Comparison of ENCODE assay signal across 14 cellular contexts in genomic region chr12:114670257-114670955, GRCh38. TPM values are rescaled to one million over a fixed set of nuclear protein-coding genes. Genes with fewer than 3 reads are reported as not detected.
DNase-seq lines count a peak whose midpoint lies in the region; ATAC-seq and TF ChIP-seq lines count a peak whose summit lies in the region.
"Had no signal": no experiment of that assay in that cellular context is flagged by ENCODE, and none has a peak within 500 bp of the region (broad histone marks: within the 10 kb centered on the region; RNA-seq: fewer than 3 reads in every experiment).

No MANE protein-coding gene starts in this region.

- TF ChIP-seq CTCF in HFFc6 (IDR thresholded peaks at IDR 0.05), result no peak
- no peak for TF ChIP-seq CTCF in mammary epithelial cell (conservative IDR thresholded peaks at IDR 0.05 in 1 of 2, IDR thresholded peaks at IDR 0.05 in 1 of 2; ENCODE audit: extremely low read depth in 1 of 2, insufficient read depth in 1 of 2, low read depth in 1 of 2, low read length in 2 of 2)
- no peak for TF ChIP-seq CTCF in type B pancreatic cell (conservative IDR thresholded peaks at IDR 0.05)
- TF ChIP-seq CTCF in gastroesophageal sphincter (IDR thresholded peaks at IDR 0.05), result no peak

- no peaks in the 10 kb centered on the region for H4K20me1 ChIP-seq in mammary epithelial cell (ENCODE audit: insufficient read depth, low read length)

- intact Hi-C loops in mammary epithelial cell (cut with micrococcal nuclease), result no loop called here

- peak overlapping the region; percentile 85 for H3K9ac ChIP-seq in mammary epithelial cell (ENCODE audit: insufficient read depth, low read length)
- H3K9ac ChIP-seq: BLaER1 had no signal

- TF ChIP-seq POLR2A in gastroesophageal sphincter (IDR thresholded peaks at IDR 0.05), result no peak

- H3K36me3 Mint-ChIP-seq in HFFc6 (ENCODE audit: low read depth) (peaks cover 55% of the 10 kb centered on the region), type B pancreatic cell (peaks cover 31% of the 10 kb centered on the region)
- H3K36me3 Mint-ChIP-seq in activated naive CD8-positive, alpha-beta T cell treated with anti-CD3 and anti-CD28 coated beads, Interleukin-2, amount 50 U/mL, for 24 hours (ENCODE audit: low read depth), result no peaks in the 10 kb centered on the region

- H3K36me3 ChIP-seq in mammary epithelial cell (ENCODE audit: insufficient read depth, low read length) (no peaks in the 10 kb centered on the region), mesodermal cell (ENCODE audit: control insufficient read depth, insufficient read depth, low read length) (peaks cover 39% of the 10 kb centered on the region), gastroesophageal sphincter (peaks cover 0 to 38% of the 10 kb centered on the region in 2 donors)

- peaks cover 35% of the 10 kb centered on the region for H3K27me3 Mint-ChIP-seq in HFFc6 (ENCODE audit: insufficient read depth)
- peaks cover 65% of the 10 kb centered on the region for H3K27me3 Mint-ChIP-seq in type B pancreatic cell
- peaks cover 78% of the 10 kb centered on the region for H3K27me3 Mint-ChIP-seq in activated naive CD8-positive, alpha-beta T cell treated with anti-CD3 and anti-CD28 coated beads, Interleukin-2, amount 50 U/mL, for 24 hours

- dilution Hi-C loops in mammary epithelial cell (cut with HindIII; ENCODE audit: low sequenced_read_pairs), result no loop called here

- H3K27ac Mint-ChIP-seq in HFFc6 (peak overlapping the region; percentile 99), type B pancreatic cell (peak overlapping the region; percentile 88)
- no peak overlapping the region for H3K27ac Mint-ChIP-seq in activated naive CD8-positive, alpha-beta T cell treated with anti-CD3 and anti-CD28 coated beads, Interleukin-2, amount 50 U/mL, for 24 hours
- H3K27ac Mint-ChIP-seq: activated T-cell treated with anti-CD3 and anti-CD28 coated beads, Interleukin-2, amount 50 U/mL, for 72 hours had no signal

- TF ChIP-seq EP300 in gastroesophageal sphincter (IDR thresholded peaks at IDR 0.05), result no peak

- H3K4me1 ChIP-seq in mammary epithelial cell (ENCODE audit: insufficient read depth, low read length), result peaks cover 62% of the 10 kb centered on the region
- H3K4me1 ChIP-seq in mesodermal cell (ENCODE audit: control insufficient read depth, insufficient read depth, low read length, poor library complexity, severe bottlenecking), result peaks cover 58% of the 10 kb centered on the region
- peaks cover 0 to 38% (median 4%) of the 10 kb centered on the region in 3 donors for H3K4me1 ChIP-seq in gastroesophageal sphincter

- H3K79me2 ChIP-seq in mammary epithelial cell (ENCODE audit: insufficient read depth, low read length), result peaks cover 63% of the 10 kb centered on the region

- H3K27me3 ChIP-seq in mammary epithelial cell (ENCODE audit: insufficient read depth, low read length) (no peaks in the 10 kb centered on the region), gastroesophageal sphincter (peaks cover 38% of the 10 kb centered on the region)

- H3K27ac ChIP-seq in mammary epithelial cell (ENCODE audit: insufficient read depth, low read depth, low read length) (peak overlapping the region; percentile 82), mesodermal cell (ENCODE audit: low read depth, low read length, severe bottlenecking) (peak overlapping the region; percentile 85), gastroesophageal sphincter (no peak overlapping the region)
- H3K27ac ChIP-seq: BLaER1 had no signal

- peaks cover 85% of the 10 kb centered on the region for H3K4me1 Mint-ChIP-seq in HFFc6 (ENCODE audit: low read depth)
- peaks cover 53% of the 10 kb centered on the region for H3K4me1 Mint-ChIP-seq in type B pancreatic cell (ENCODE audit: unreplicated experiment)
- peaks cover 8% of the 10 kb centered on the region for H3K4me1 Mint-ChIP-seq in activated naive CD8-positive, alpha-beta T cell treated with anti-CD3 and anti-CD28 coated beads, Interleukin-2, amount 50 U/mL, for 24 hours

- WGBS in mammary epithelial cell (ENCODE audit: low coverage, missing lambda C conversion rate), result 0% methylated on average over 3 of the region's 3 CpGs
- WGBS in mesodermal cell (ENCODE audit: insufficient coverage in 2 of 2), 2 experiments, result 0% methylated on average over 1 to 2 of the region's 3 CpGs
- WGBS in gastroesophageal sphincter (ENCODE audit: low coverage in 1 of 2), 2 donors, result 45 to 89% methylated on average over 3 of the region's 3 CpGs

- peak overlapping the region; percentile 99 for H3K4me3 Mint-ChIP-seq in HFFc6
- H3K4me3 Mint-ChIP-seq in type B pancreatic cell, result peak overlapping the region; percentile 88
- no peak overlapping the region for H3K4me3 Mint-ChIP-seq in activated naive CD8-positive, alpha-beta T cell treated with anti-CD3 and anti-CD28 coated beads, Interleukin-2, amount 50 U/mL, for 24 hours
- H3K4me3 Mint-ChIP-seq: activated T-cell treated with anti-CD3 and anti-CD28 coated beads, Interleukin-2, amount 50 U/mL, for 72 hours had no signal

- CTCF ChIA-PET in mammary epithelial cell (lab: Charles Lee; ENCODE audit: low non-redundant PET), result interaction anchor here (0.6 kb wide), 1 partner anchor 1101 kb away, joined by 3 read pairs; no protein-coding TSS in a partner anchor

- no peak for ATAC-seq in gastroesophageal sphincter
- no peak for ATAC-seq in activated naive CD8-positive, alpha-beta T cell treated with anti-CD3 and anti-CD28 coated beads, Interleukin-2, amount 50 U/mL, for 24 hours
- ATAC-seq: activated T-cell treated with anti-CD3 and anti-CD28 coated beads, Interleukin-2, amount 50 U/mL, for 72 hours had no signal

- H3K4me3 ChIP-seq in mammary epithelial cell (replicated peaks in 1 of 3; ENCODE audit: insufficient read depth in 1 of 3, low read depth in 2 of 3, low read length in 3 of 3), result peak overlapping the region in 2 of 3 experiments; percentile 43 to 70
- peak overlapping the region; percentile 33 for H3K4me3 ChIP-seq in mesodermal cell (ENCODE audit: extremely low read depth, insufficient read depth, low read length, poor library complexity, severe bottlenecking)
- no peak overlapping the region for H3K4me3 ChIP-seq in gastroesophageal sphincter
- H3K4me3 ChIP-seq: BLaER1 had no signal

- no peaks in the 10 kb centered on the region for H3K9me3 ChIP-seq in mammary epithelial cell (replicated peaks; ENCODE audit: insufficient read depth, low read length)
- no peaks in the 10 kb centered on the region for H3K9me3 ChIP-seq in mesodermal cell (ENCODE audit: control insufficient read depth, low read length)
- no peaks in the 10 kb centered on the region for H3K9me3 ChIP-seq in gastroesophageal sphincter
- H3K9me3 ChIP-seq: BLaER1 had no signal

- TSS peak; percentile 31 for BruUV-seq in mammary epithelial cell (replicated peaks; lab: Mats Ljungman, UMichigan)

- no peak overlapping the region for H2AFZ ChIP-seq in mammary epithelial cell (ENCODE audit: low read depth, low read length)

- no peaks in the 10 kb centered on the region for H3K9me3 Mint-ChIP-seq in HFFc6
- H3K9me3 Mint-ChIP-seq in type B pancreatic cell, result no peaks in the 10 kb centered on the region
- no peaks in the 10 kb centered on the region for H3K9me3 Mint-ChIP-seq in activated naive CD8-positive, alpha-beta T cell treated with anti-CD3 and anti-CD28 coated beads, Interleukin-2, amount 50 U/mL, for 24 hours
- H3K9me3 Mint-ChIP-seq: activated T-cell treated with anti-CD3 and anti-CD28 coated beads, Interleukin-2, amount 50 U/mL, for 72 hours had no signal

- in situ Hi-C loops in mammary epithelial cell (cut with MboI; ENCODE audit: low sequenced_read_pairs in 2 of 2), result no loop called here

- DNase-seq in HFFc6, result no peak
- peak; percentile 25 for DNase-seq in mammary epithelial cell
- no peak for DNase-seq in type B pancreatic cell (ENCODE audit: extremely low spot score, unreplicated experiment)
- no peak for DNase-seq in NCI-H1436 treated with DMSO at 0.1 percent for 48 hours (lab: John Stamatoyannopoulos, UW)
- DNase-seq in activated naive CD8-positive, alpha-beta T cell treated with anti-CD3 and anti-CD28 coated beads, Interleukin-2, amount 50 U/mL, for 24 hours, result no peak
- no peak for DNase-seq in NCI-H2227 treated with DMSO at 0.1 percent for 48 hours (lab: John Stamatoyannopoulos, UW)
- DNase-seq: activated T-cell treated with anti-CD3 and anti-CD28 coated beads, Interleukin-2, amount 50 U/mL, for 72 hours; DMS153; glutamatergic neuron; NCI-H1694 treated with DMSO at 0.1 percent for 48 hours; NCI-H510A had no signal

- peak overlapping the region; percentile 92 for H3K4me2 ChIP-seq in mammary epithelial cell (ENCODE audit: insufficient read depth, low read depth, low read length)
- H3K4me2 ChIP-seq: BLaER1 had no signal

RNA-seq across cellular contexts. Expression of gene TBX3, which starts 13.6 kb away (rescaled TPM):
- total RNA-seq in HFFc6 (2021; fragmentation: NEBNext Ultra II Directional; extraction: Animal tissue kit (Norgen Biotek cat#: 25700)), result 100 to 1,000 TPM; 108 to 145 (median 127) TPM
- total RNA-seq in mammary epithelial cell (10 to 100 TPM; 30.7 to 33.8 TPM), type B pancreatic cell (ENCODE audit: low replicate concordance) (102 and 130 TPM in 2 replicates), gastroesophageal sphincter (10 to 100 TPM in 2 of 4 donors, 1 to 10 TPM in 2; 6.9 to 17.4 (median 10.0) TPM)
- 13.3 TPM for polyA plus RNA-seq in mammary epithelial cell
- polyA minus RNA-seq in mammary epithelial cell, result 24.5 TPM
- polyA plus RNA-seq in mesodermal cell (2013, experiment 1 of 2), result 73.1 TPM
- 94.7 TPM for polyA plus RNA-seq in mesodermal cell (2013, experiment 2 of 2)

Comparison
In these comparisons a context has a peak if more than half of its experiments do, and no peak if none do; other contexts are left out.
1. H3K27ac ChIP-seq: peak in mammary epithelial cell (single experiment) and mesodermal cell (single experiment); none in gastroesophageal sphincter (0 of 4).
2. H3K4me3 ChIP-seq: peak in mammary epithelial cell (2 of 3) and mesodermal cell (single experiment); none in gastroesophageal sphincter (0 of 2).